In the genomic region with DNA sequence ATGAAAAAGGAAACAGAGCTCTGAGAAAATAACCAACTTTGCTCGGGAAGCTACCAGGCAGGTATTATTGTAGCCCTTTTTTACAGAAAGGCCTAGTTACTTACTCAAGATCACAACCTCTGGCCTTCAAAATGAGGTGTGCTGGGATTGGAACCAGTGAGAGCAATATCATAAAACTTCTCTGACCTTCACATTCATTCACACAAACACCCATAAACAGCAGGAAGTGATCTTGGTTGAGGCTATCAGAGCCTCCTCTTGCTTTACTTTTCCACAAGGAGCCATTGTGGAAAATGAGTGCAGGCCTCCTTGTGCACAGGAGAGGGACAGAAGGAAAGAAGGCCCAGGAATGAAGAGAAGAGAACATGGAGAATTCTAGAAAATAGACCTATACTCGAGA, we compare ENCODE assay signal across 6 cellular contexts.
"Had no signal": no experiment of that assay in that cellular context is flagged by ENCODE, and none has a peak within 500 bp of the region (broad histone marks: within the 10 kb centered on the region; RNA-seq: fewer than 3 reads in every experiment).

No MANE protein-coding gene starts in this region.

- DNase-seq: IMR-90, KBM-7, KG1 had no signal

- H3K27ac ChIP-seq: HL-60 had no signal

- H3K4me3 ChIP-seq: K562 had no signal

- ATAC-seq: HepG2, K562 had no signal
